In the genomic region with DNA sequence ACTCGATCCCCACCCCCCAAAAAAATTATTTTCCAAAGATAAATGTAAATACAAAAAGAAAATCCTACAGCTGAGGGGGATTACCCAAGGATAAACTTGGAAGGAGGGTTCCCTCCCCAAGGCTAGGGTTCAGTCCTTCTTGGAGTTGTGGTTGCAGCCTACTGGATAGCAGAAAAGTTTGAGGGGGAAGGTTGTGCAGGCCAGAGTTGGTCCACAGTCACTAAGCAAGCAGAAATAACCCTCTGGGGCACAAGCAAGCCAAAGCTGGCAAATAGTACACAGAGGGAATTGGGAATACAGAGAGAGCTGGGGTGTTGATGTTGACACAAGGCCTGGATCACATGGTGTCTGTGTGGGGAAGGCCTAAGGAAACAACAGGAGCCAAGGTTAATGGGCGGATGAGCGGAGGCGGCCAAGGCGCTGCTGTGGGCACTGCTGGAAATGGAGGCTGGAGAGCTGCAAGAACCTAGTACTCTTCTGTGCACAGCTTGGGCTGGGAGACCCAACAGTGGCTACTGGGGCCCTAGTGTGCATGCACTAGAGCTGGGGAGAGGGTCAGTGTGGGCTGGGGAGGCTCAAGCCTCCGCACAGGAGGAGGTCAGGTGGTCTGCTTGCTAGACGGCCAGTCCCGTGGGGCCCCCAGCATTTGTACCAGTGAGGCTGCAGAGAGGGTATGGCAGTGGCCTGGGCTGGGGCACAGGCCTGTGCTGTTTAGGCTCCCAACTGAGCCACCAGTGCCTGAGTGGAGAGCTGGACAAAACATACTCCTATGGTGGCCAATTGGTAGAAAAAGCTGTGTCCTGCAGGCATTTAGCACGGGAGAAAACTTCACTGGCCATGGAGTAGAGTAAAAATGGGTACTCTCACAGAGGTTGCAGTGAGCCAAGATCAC, we compare ENCODE assay signal across 1 cellular context.
TF ChIP-seq lines count a peak whose summit lies in the region.

No MANE protein-coding gene starts in this region.

TF ChIP-seq in HepG2, 621 proteins besides CTCF, POLR2A, EP300 and RAD21 (continued from another document):
- TF ChIP-seq, protein P1, sequence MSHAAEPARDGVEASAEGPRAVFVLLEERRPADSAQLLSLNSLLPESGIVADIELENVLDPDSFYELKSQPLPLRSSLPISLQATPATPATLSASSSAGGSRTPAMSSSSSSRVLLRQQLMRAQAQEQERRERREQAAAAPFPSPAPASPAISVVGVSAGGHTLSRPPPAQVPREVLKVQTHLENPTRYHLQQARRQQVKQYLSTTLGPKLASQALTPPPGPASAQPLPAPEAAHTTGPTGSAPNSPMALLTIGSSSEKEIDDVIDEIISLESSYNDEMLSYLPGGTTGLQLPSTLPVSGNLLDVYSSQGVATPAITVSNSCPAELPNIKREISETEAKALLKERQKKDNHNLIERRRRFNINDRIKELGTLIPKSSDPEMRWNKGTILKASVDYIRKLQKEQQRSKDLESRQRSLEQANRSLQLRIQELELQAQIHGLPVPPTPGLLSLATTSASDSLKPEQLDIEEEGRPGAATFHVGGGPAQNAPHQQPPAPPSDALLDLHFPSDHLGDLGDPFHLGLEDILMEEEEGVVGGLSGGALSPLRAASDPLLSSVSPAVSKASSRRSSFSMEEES (CRISPR knock-in tag; IDR thresholded peaks at IDR 0.05) = peak; percentile 99
- peak; percentile 69; the same call in 1 of the 2 replicates for TF ChIP-seq ZNF776 (CRISPR knock-in tag; IDR thresholded peaks at IDR 0.05)
- TF ChIP-seq HOXA5 (CRISPR knock-in tag; IDR thresholded peaks at IDR 0.05) = peak; percentile 78; the same call in 1 of the 2 replicates
- peak; percentile 78; the same call in 1 of the 2 replicates for TF ChIP-seq ZNF782 (CRISPR knock-in tag; IDR thresholded peaks at IDR 0.05; ENCODE audit: borderline replicate concordance)
- TF ChIP-seq, protein P2, sequence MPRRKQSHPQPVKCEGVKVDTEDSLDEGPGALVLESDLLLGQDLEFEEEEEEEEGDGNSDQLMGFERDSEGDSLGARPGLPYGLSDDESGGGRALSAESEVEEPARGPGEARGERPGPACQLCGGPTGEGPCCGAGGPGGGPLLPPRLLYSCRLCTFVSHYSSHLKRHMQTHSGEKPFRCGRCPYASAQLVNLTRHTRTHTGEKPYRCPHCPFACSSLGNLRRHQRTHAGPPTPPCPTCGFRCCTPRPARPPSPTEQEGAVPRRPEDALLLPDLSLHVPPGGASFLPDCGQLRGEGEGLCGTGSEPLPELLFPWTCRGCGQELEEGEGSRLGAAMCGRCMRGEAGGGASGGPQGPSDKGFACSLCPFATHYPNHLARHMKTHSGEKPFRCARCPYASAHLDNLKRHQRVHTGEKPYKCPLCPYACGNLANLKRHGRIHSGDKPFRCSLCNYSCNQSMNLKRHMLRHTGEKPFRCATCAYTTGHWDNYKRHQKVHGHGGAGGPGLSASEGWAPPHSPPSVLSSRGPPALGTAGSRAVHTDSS (CRISPR knock-in tag; conservative IDR thresholded peaks at IDR 0.05) = no peak
- peak; percentile 11; the same call in 1 of the 2 replicates for TF ChIP-seq ZBTB21 (CRISPR knock-in tag; IDR thresholded peaks at IDR 0.05)
- 0 out of 2 replicates have a peak, but pooled peaks have one; percentile 42 for TF ChIP-seq KLF15 (CRISPR knock-in tag; IDR thresholded peaks at IDR 0.05; ENCODE audit: borderline replicate concordance)
- peak; percentile 52; the same call in 1 of the 2 replicates for TF ChIP-seq ZNF746 (CRISPR knock-in tag; IDR thresholded peaks at IDR 0.05)
- TF ChIP-seq ELF1 (CRISPR knock-in tag; IDR thresholded peaks at IDR 0.05) = peak; percentile 45; the same call in 1 of the 2 replicates
- TF ChIP-seq MTA1 (CRISPR knock-in tag; IDR thresholded peaks at IDR 0.05; ENCODE audit: borderline replicate concordance) = peak; percentile 82
- peak; percentile 87 for TF ChIP-seq THAP11 (CRISPR knock-in tag; IDR thresholded peaks at IDR 0.05)
- no peak for TF ChIP-seq YY1 (IDR thresholded peaks at IDR 0.05; ENCODE audit: insufficient read depth, insufficient replicate concordance, low read depth, low read length)
- TF ChIP-seq ZNF629 (CRISPR knock-in tag; conservative IDR thresholded peaks at IDR 0.05) = peak; percentile 75
- peak; percentile 83 for TF ChIP-seq ZNF274 (CRISPR knock-in tag; IDR thresholded peaks at IDR 0.05)
- TF ChIP-seq, protein P3, sequence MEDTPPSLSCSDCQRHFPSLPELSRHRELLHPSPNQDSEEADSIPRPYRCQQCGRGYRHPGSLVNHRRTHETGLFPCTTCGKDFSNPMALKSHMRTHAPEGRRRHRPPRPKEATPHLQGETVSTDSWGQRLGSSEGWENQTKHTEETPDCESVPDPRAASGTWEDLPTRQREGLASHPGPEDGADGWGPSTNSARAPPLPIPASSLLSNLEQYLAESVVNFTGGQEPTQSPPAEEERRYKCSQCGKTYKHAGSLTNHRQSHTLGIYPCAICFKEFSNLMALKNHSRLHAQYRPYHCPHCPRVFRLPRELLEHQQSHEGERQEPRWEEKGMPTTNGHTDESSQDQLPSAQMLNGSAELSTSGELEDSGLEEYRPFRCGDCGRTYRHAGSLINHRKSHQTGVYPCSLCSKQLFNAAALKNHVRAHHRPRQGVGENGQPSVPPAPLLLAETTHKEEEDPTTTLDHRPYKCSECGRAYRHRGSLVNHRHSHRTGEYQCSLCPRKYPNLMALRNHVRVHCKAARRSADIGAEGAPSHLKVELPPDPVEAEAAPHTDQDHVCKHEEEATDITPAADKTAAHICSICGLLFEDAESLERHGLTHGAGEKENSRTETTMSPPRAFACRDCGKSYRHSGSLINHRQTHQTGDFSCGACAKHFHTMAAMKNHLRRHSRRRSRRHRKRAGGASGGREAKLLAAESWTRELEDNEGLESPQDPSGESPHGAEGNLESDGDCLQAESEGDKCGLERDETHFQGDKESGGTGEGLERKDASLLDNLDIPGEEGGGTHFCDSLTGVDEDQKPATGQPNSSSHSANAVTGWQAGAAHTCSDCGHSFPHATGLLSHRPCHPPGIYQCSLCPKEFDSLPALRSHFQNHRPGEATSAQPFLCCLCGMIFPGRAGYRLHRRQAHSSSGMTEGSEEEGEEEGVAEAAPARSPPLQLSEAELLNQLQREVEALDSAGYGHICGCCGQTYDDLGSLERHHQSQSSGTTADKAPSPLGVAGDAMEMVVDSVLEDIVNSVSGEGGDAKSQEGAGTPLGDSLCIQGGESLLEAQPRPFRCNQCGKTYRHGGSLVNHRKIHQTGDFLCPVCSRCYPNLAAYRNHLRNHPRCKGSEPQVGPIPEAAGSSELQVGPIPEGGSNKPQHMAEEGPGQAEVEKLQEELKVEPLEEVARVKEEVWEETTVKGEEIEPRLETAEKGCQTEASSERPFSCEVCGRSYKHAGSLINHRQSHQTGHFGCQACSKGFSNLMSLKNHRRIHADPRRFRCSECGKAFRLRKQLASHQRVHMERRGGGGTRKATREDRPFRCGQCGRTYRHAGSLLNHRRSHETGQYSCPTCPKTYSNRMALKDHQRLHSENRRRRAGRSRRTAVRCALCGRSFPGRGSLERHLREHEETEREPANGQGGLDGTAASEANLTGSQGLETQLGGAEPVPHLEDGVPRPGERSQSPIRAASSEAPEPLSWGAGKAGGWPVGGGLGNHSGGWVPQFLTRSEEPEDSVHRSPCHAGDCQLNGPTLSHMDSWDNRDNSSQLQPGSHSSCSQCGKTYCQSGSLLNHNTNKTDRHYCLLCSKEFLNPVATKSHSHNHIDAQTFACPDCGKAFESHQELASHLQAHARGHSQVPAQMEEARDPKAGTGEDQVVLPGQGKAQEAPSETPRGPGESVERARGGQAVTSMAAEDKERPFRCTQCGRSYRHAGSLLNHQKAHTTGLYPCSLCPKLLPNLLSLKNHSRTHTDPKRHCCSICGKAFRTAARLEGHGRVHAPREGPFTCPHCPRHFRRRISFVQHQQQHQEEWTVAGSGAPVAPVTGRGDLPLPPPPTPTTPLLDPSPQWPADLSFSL (CRISPR knock-in tag; IDR thresholded peaks at IDR 0.05) = no peak
